ENCODE assay signal across 21 cellular contexts in genomic region chr6:137931849-137932465, GRCh38.
"Had no signal": no experiment of that assay in that cellular context is flagged by ENCODE, and none has a peak within 500 bp of the region (broad histone marks: within the 10 kb centered on the region; RNA-seq: fewer than 3 reads in every experiment).

No MANE protein-coding gene starts in this region.

- H3K4me3 ChIP-seq: pancreas, right lobe of liver, upper lobe of right lung had no signal

- H3K27ac ChIP-seq: brain microvascular endothelial cell, neutrophil, pancreas, right lobe of liver, upper lobe of right lung had no signal

- FAIRE-seq: colon, pancreas had no signal

- H3K27me3 ChIP-seq: brain microvascular endothelial cell, neutrophil, pancreas, right lobe of liver, upper lobe of right lung had no signal

- DNase-seq: activated CD4-positive, alpha-beta T cell treated with anti-CD3 and anti-CD28 coated beads, Interleukin-2, amount 50 U/mL, for 1 hour; activated CD8-positive, alpha-beta memory T cell treated with anti-CD3 and anti-CD28 coated beads, Interleukin-2, amount 50 U/mL, for 4 hours; activated effector memory CD4-positive, alpha-beta T cell treated with Interleukin-2 at 50 U/mL for 16 hours; activated naive CD4-positive, alpha-beta T cell treated with anti-CD3 and anti-CD28 coated beads, Interleukin-2, amount 10 ng/mL, durations not matched to agents 7 days and 5 days; activated naive CD8-positive, alpha-beta T cell treated with anti-CD3 and anti-CD28 coated beads, Interleukin-2, amount 50 U/mL, for 24 hours; activated T-cell treated with anti-CD3 and anti-CD28 coated beads, Interleukin-2, amount 50 U/mL, for 48 hours; anterior cingulate cortex; brain microvascular endothelial cell; central memory CD4-positive, alpha-beta T cell; erythroblast; immature natural killer cell; mesenchymal stem cell; pancreas; right lobe of liver; stimulated activated CD4-positive, alpha-beta T cell treated with anti-CD3 and anti-CD28 coated beads, Interleukin-4, amount 100 ng/mL, for 24 hours; upper lobe of right lung had no signal

- ATAC-seq: activated CD4-positive, CD25-positive, alpha-beta regulatory T cell treated with anti-CD3 and anti-CD28 coated beads, Interleukin-2, amount 50 U/mL, for 24 hours; activated naive CD8-positive, alpha-beta T cell treated with anti-CD3 and anti-CD28 coated beads, Interleukin-2, amount 50 U/mL, for 24 hours; natural killer cell treated with Interleukin-12 subunit alpha and Interleukin-12 subunit beta and Interleukin-15 and Interleukin-18, amount 100 ng/mL, for 72 hours; pancreas; stimulated activated effector memory CD8-positive, alpha-beta T cell treated with anti-CD3 and anti-CD28 coated beads, Interleukin-12 subunit alpha, Interleukin-12 subunit beta, amount 100 ng/mL, for 72 hours; upper lobe of right lung had no signal

- H3K4me1 ChIP-seq: right lobe of liver had no signal

- H3K9me3 ChIP-seq: neutrophil, pancreas, right lobe of liver, upper lobe of right lung had no signal

- H3K36me3 ChIP-seq: brain microvascular endothelial cell, neutrophil, pancreas, right lobe of liver, upper lobe of right lung had no signal
